ENCODE assay signal across 24 cellular contexts in the genomic region with DNA sequence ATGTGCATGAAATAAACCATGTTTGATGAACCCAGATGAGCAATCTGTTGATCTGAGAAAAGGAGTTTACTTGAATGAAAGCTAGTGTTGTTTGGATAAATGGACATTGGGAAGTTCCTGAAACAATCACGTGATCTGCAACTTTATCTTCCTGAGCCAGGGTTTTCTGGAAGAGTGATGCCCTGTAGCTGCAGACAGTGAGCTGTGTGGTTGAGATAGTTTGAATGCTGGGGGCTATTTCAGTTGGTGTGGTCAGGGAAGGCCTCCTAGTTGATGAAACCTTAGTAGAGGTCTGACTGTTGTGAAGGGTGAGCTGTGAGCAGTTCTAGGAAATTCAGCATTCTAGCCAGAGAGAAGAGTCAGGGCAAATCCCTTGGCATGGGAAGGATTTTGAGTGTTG.
"Had no signal": no experiment of that assay in that cellular context is flagged by ENCODE, and none has a peak within 500 bp of the region (broad histone marks: within the 10 kb centered on the region; RNA-seq: fewer than 3 reads in every experiment).

No MANE protein-coding gene starts in this region.

- H3K9me3 Mint-ChIP-seq: activated CD8-positive, alpha-beta T cell treated with anti-CD3 and anti-CD28 coated beads for 36 hours; activated naive CD4-positive, alpha-beta T cell treated with anti-CD3 and anti-CD28 coated beads, Interleukin-2, amount 10 ng/mL, durations not matched to agents 7 days and 5 days; activated naive CD8-positive, alpha-beta T cell treated with anti-CD3 and anti-CD28 coated beads for 36 hours; activated T-cell treated with anti-CD3 and anti-CD28 coated beads, Interleukin-2, amount 50 U/mL, for 72 hours; activated T-helper 2 cell treated with anti-CD3 and anti-CD28 coated beads, Interferon-gamma antibody, Interleukin-2, Interleukin-4, amounts not matched to agents 10 μg/mL and 5 μg/mL and 100 μg/mL, durations not matched to agents 14 hours and 24 hours and 36 hours had no signal

- H3K9ac ChIP-seq: SK-N-SH had no signal

- ATAC-seq: activated CD4-positive, CD25-positive, alpha-beta regulatory T cell treated with anti-CD3 and anti-CD28 coated beads, Interleukin-2, amount 50 U/mL, for 24 hours; activated CD8-positive, alpha-beta T cell treated with anti-CD3 and anti-CD28 coated beads for 36 hours; activated T-cell treated with anti-CD3 and anti-CD28 coated beads, Interleukin-2, amount 50 U/mL, for 72 hours had no signal

- H3K9me3 ChIP-seq: SK-N-SH had no signal

- H3K4me3 Mint-ChIP-seq: activated CD8-positive, alpha-beta T cell treated with anti-CD3 and anti-CD28 coated beads for 36 hours; activated naive CD4-positive, alpha-beta T cell treated with anti-CD3 and anti-CD28 coated beads, Interleukin-2, amount 10 ng/mL, durations not matched to agents 7 days and 5 days; activated naive CD8-positive, alpha-beta T cell treated with anti-CD3 and anti-CD28 coated beads for 36 hours; activated T-cell treated with anti-CD3 and anti-CD28 coated beads, Interleukin-2, amount 50 U/mL, for 72 hours had no signal

- DNase-seq: activated CD4-positive, alpha-beta T cell treated with anti-CD3 and anti-CD28 coated beads for 4 hours; activated CD8-positive, alpha-beta memory T cell treated with anti-CD3 and anti-CD28 coated beads, Interleukin-2, amount 50 U/mL, for 4 hours; activated CD8-positive, alpha-beta T cell treated with anti-CD3 and anti-CD28 coated beads for 36 hours; activated gamma-delta T cell treated with Interleukin-2 at 50 U/mL for 16 hours; activated naive CD4-positive, alpha-beta T cell treated with anti-CD3 and anti-CD28 coated beads, Interleukin-2, amount 10 ng/mL, durations not matched to agents 7 days and 5 days; activated naive CD8-positive, alpha-beta T cell treated with anti-CD3 and anti-CD28 coated beads for 36 hours; activated T-cell treated with anti-CD3 and anti-CD28 coated beads, Interleukin-2, amount 50 U/mL, for 72 hours; anterior cingulate cortex; cerebellar nuclear complex; Kasumi-1; NCI-H1048; NCI-H146; NCI-H187 treated with DMSO at 0.1 percent for 48 hours; NCI-H2081 treated with DMSO at 0.1 percent for 48 hours; NCI-H2171; NCI-H2227 treated with DMSO at 0.1 percent for 48 hours; NCI-H526; NCI-H82; NK-92 treated with Interleukin-12 subunit alpha and Interleukin-12 subunit beta, amount 100 ng/mL, for 24 hours; PC-9; SK-N-SH; T-helper 1 cell had no signal

- H3K4me3 ChIP-seq: PC-9 had no signal

- H3K9me2 ChIP-seq: SK-N-SH had no signal

- H3K4me2 ChIP-seq: PC-9, SK-N-SH had no signal

- H3K36me3 Mint-ChIP-seq: activated naive CD4-positive, alpha-beta T cell treated with anti-CD3 and anti-CD28 coated beads, Interleukin-2, amount 10 ng/mL, durations not matched to agents 7 days and 5 days; activated naive CD8-positive, alpha-beta T cell treated with anti-CD3 and anti-CD28 coated beads for 36 hours had no signal

- H3K4me1 Mint-ChIP-seq: activated naive CD4-positive, alpha-beta T cell treated with anti-CD3 and anti-CD28 coated beads, Interleukin-2, amount 10 ng/mL, durations not matched to agents 7 days and 5 days had no signal

- H3K27ac ChIP-seq: PC-9 had no signal

- H3K27me3 Mint-ChIP-seq: activated CD8-positive, alpha-beta T cell treated with anti-CD3 and anti-CD28 coated beads for 36 hours; activated naive CD8-positive, alpha-beta T cell treated with anti-CD3 and anti-CD28 coated beads for 36 hours had no signal

- H2AFZ ChIP-seq: PC-9 had no signal

- H3K27ac Mint-ChIP-seq: activated CD8-positive, alpha-beta T cell treated with anti-CD3 and anti-CD28 coated beads for 36 hours; activated naive CD4-positive, alpha-beta T cell treated with anti-CD3 and anti-CD28 coated beads, Interleukin-2, amount 10 ng/mL, durations not matched to agents 7 days and 5 days; activated naive CD8-positive, alpha-beta T cell treated with anti-CD3 and anti-CD28 coated beads for 36 hours; activated T-cell treated with anti-CD3 and anti-CD28 coated beads, Interleukin-2, amount 50 U/mL, for 72 hours; activated T-helper 2 cell treated with anti-CD3 and anti-CD28 coated beads, Interferon-gamma antibody, Interleukin-2, Interleukin-4, amounts not matched to agents 10 μg/mL and 5 μg/mL and 100 μg/mL, durations not matched to agents 14 hours and 24 hours and 36 hours had no signal
